15 cellular contexts compared by ENCODE assay signal in genomic region chr6:112636650-112637260, GRCh38.
DNase-seq lines count a peak whose midpoint lies in the region; TF ChIP-seq lines count a peak whose summit lies in the region.
"Had no signal": no experiment of that assay in that cellular context is flagged by ENCODE, and none has a peak within 500 bp of the region (broad histone marks: within the 10 kb centered on the region; RNA-seq: fewer than 3 reads in every experiment).

No MANE protein-coding gene starts in this region.

- H3K4me1 ChIP-seq in adrenal gland (replicated peaks in 1 of 2), result no peaks in the 10 kb centered on the region
- H3K4me1 ChIP-seq: foreskin keratinocyte had no signal

- no peaks in the 10 kb centered on the region for H3K9me3 ChIP-seq in adrenal gland (replicated peaks in 1 of 3)
- peaks cover 2% of the 10 kb centered on the region; the same call in 1 of the 2 replicates for H3K9me3 ChIP-seq in MG63

- H3K4me3 ChIP-seq in astrocyte of the spinal cord (ENCODE audit: low read depth, low read length), result no peak overlapping the region
- no peak overlapping the region for H3K4me3 ChIP-seq in adrenal gland
- H3K4me3 ChIP-seq in MG63, result no peak overlapping the region

- TF ChIP-seq CTCF in astrocyte of the spinal cord (IDR thresholded peaks at IDR 0.05; ENCODE audit: low read depth, low read length), result no peak
- TF ChIP-seq CTCF in adrenal gland (IDR thresholded peaks at IDR 0.05), result no peak

- DNase-seq in HT1080 (ENCODE audit: low read depth), result peak; percentile 47
- peak; percentile 79 for DNase-seq in astrocyte of the spinal cord (ENCODE audit: low read depth, low spot score)
- DNase-seq in kidney glomerular epithelial cell (lab: John Stamatoyannopoulos, UW), result peak; percentile 37
- DNase-seq in NCI-H187 treated with DMSO at 0.1 percent for 48 hours (lab: John Stamatoyannopoulos, UW), result no peak
- DNase-seq in adrenal gland, result no peak
- DNase-seq in MG63, result no peak
- DNase-seq in central memory CD4-positive, alpha-beta T cell, result no peak
- DNase-seq: activated naive CD8-positive, alpha-beta T cell treated with anti-CD3 and anti-CD28 coated beads, Interleukin-2, amount 10 ng/mL, durations not matched to agents 7 days and 5 days; activated T-cell treated with anti-CD3 and anti-CD28 coated beads, Interleukin-2, amount 50 U/mL, for 72 hours; DMS79; effector CD8-positive, alpha-beta T cell; MM.1S; NCI-H187; T-helper 1 cell had no signal

- H3K36me3 ChIP-seq in adrenal gland (replicated peaks in 1 of 2), result no peaks in the 10 kb centered on the region
- H3K36me3 ChIP-seq in MG63, result no peaks in the 10 kb centered on the region

- 77 to 84% (median 82%) methylated on average over 3 of the region's 3 CpGs for WGBS in adrenal gland, 4 donors

- H3K27me3 ChIP-seq in adrenal gland (no peaks in the 10 kb centered on the region), MG63 (no peaks in the 10 kb centered on the region)

- H3K27ac ChIP-seq in adrenal gland, result no peak overlapping the region
- H3K27ac ChIP-seq: foreskin keratinocyte had no signal

- in situ Hi-C loops in astrocyte of the spinal cord (cut with HindIII; ENCODE audit: low sequenced_read_pairs), result no loop called here

- intact Hi-C loops in adrenal gland (cut with DNase I), result no loop called here

- no peak for TF ChIP-seq POLR2A in adrenal gland (IDR thresholded peaks at IDR 0.05)

Comparison
In these comparisons a context has a peak if more than half of its experiments do, and no peak if none do; other contexts are left out.
1. DNase-seq: peak in HT1080 (single experiment), astrocyte of the spinal cord (single experiment) and kidney glomerular epithelial cell (single experiment); none in NCI-H187 treated with DMSO at 0.1 percent for 48 hours (single experiment), adrenal gland (0 of 7), MG63 (single experiment) and central memory CD4-positive, alpha-beta T cell (single experiment).